Comparison of ENCODE assay signal across 31 cellular contexts in genomic region chr5:56322592-56322991, GRCh38.
"Had no signal": no experiment of that assay in that cellular context is flagged by ENCODE, and none has a peak within 500 bp of the region (broad histone marks: within the 10 kb centered on the region; RNA-seq: fewer than 3 reads in every experiment).

No MANE protein-coding gene starts in this region.

- H3K4me3 Mint-ChIP-seq: memory B cell, mesothelial cell of epicardium, naive B cell, nephron progenitor cell had no signal

- H3K9me3 ChIP-seq: esophagus muscularis mucosa, gastroesophageal sphincter, heart left ventricle, mucosa of descending colon, ovary, psoas muscle, thoracic aorta, tibial nerve, upper lobe of right lung, uterus had no signal

- H3K36me3 ChIP-seq: esophagus muscularis mucosa, gastroesophageal sphincter, heart left ventricle, ovary, thoracic aorta, tibial nerve, upper lobe of right lung, uterus had no signal

- ATAC-seq: foreskin keratinocyte; gastroesophageal sphincter; heart left ventricle; left lobe of liver; mucosa of descending colon; psoas muscle; right cardiac atrium; stimulated activated naive CD8-positive, alpha-beta T cell treated with anti-CD3 and anti-CD28 coated beads, Interleukin-15, Interleukin-2, amounts not matched to agents 100 U/mL and 50 U/mL, for 24 hours; upper lobe of right lung had no signal

- DNase-seq: dermis blood vessel endothelial cell; effector memory CD4-positive, alpha-beta T cell; foreskin keratinocyte; heart left ventricle; kidney; mucosa of descending colon; naive B cell; nephron progenitor cell; occipital lobe; ovary; psoas muscle; right cardiac atrium; stimulated activated CD4-positive, alpha-beta T cell treated with anti-CD3 and anti-CD28 coated beads, Interleukin-12 subunit alpha, Interleukin-12 subunit beta, amount 100 ng/mL, for 4 hours; stimulated activated CD4-positive, alpha-beta T cell treated with anti-CD3 and anti-CD28 coated beads, Interleukin-1b, Interleukin-23, amount 100 ng/mL, for 48 hours; stimulated activated CD4-positive, alpha-beta T cell treated with anti-CD3 and anti-CD28 coated beads, Interleukin-4, amount 100 ng/mL, for 1 hour; stimulated activated CD8-positive, alpha-beta memory T cell treated with anti-CD3 and anti-CD28 coated beads, Interleukin-4, amount 100 ng/mL, for 48 hours; stimulated activated naive CD8-positive, alpha-beta T cell treated with anti-CD3 and anti-CD28 coated beads, Interleukin-15, Interleukin-2, amounts not matched to agents 100 U/mL and 50 U/mL, for 24 hours; substantia nigra; upper lobe of right lung; uterus had no signal

- H3K27me3 ChIP-seq: esophagus muscularis mucosa, foreskin keratinocyte, gastroesophageal sphincter, heart left ventricle, hepatocyte, ovary, tibial nerve, upper lobe of right lung, uterus had no signal

- H3K4me1 ChIP-seq: psoas muscle, uterus had no signal

- H3K4me3 ChIP-seq: coronary artery, esophagus muscularis mucosa, gastroesophageal sphincter, heart left ventricle, hepatocyte, lung, mucosa of descending colon, ovary, psoas muscle, skin epidermis, thoracic aorta, tibial nerve, upper lobe of right lung, uterus had no signal

- H3K9me3 Mint-ChIP-seq: memory B cell, mesothelial cell of epicardium, naive B cell, nephron progenitor cell had no signal

- H3K27ac Mint-ChIP-seq: mesothelial cell of epicardium, nephron progenitor cell had no signal

- H3K36me3 Mint-ChIP-seq: memory B cell, mesothelial cell of epicardium, naive B cell had no signal

- H3K27ac ChIP-seq: coronary artery, esophagus muscularis mucosa, foreskin keratinocyte, gastroesophageal sphincter, heart left ventricle, hepatocyte, ovary, psoas muscle, thoracic aorta, tibial nerve, upper lobe of right lung, uterus had no signal

- H3K27me3 Mint-ChIP-seq: memory B cell, naive B cell had no signal
